25 cellular contexts compared by ENCODE assay signal in the genomic region with DNA sequence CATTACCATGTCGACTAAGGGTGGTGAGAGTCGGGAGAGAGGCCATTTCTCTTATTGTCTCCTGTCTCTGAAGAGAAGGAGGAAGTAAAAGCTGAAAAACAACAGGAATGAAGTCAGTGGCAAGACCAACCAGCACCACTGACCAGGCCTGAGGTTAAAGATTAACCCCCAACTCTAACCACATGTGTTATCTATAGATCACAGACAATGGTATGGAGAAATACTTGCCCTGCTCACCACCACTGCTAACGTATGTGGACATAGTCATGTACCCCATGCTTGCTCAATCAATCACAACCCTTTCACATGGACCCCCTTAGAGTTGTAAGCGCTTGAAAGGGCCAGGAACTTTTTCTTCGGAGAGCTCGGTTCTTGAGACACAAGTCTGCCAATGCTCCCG.
"Had no signal": no experiment of that assay in that cellular context is flagged by ENCODE, and none has a peak within 500 bp of the region (broad histone marks: within the 10 kb centered on the region; RNA-seq: fewer than 3 reads in every experiment).

No MANE protein-coding gene starts in this region.

- H3K36me3 ChIP-seq: left ventricle myocardium inferior, vagina, WERI-Rb-1 had no signal

- H3K4me3 ChIP-seq: left ventricle myocardium inferior, testis, vagina had no signal

- H3K4me1 ChIP-seq: left ventricle myocardium inferior, testis, vagina had no signal

- DNase-seq: activated CD4-positive, alpha-beta T cell treated with anti-CD3 and anti-CD28 coated beads, Interleukin-2, amount 10 ng/mL, durations not matched to agents 7 days and 5 days; activated CD4-positive, CD25-positive, alpha-beta regulatory T cell treated with anti-CD3 and anti-CD28 coated beads, Interleukin-2, amount 50 U/mL, for 72 hours; activated CD8-positive, alpha-beta memory T cell treated with anti-CD3 and anti-CD28 coated beads, Interleukin-2, amount 10 ng/mL, durations not matched to agents 7 days and 5 days; activated CD8-positive, alpha-beta T cell treated with anti-CD3 and anti-CD28 coated beads for 36 hours; activated gamma-delta T cell; activated naive CD4-positive, alpha-beta T cell treated with anti-CD3 and anti-CD28 coated beads, Interleukin-2, amount 50 U/mL, for 16 hours; activated T-cell treated with anti-CD3 and anti-CD28 coated beads for 4 hours; anterior cingulate cortex; erythroblast; foreskin fibroblast; kidney; left ventricle myocardium inferior; mammary epithelial cell; retina; stimulated activated CD4-positive, alpha-beta T cell treated with anti-CD3 and anti-CD28 coated beads, Interleukin-2, amount 100 ng/mL, for 48 hours; stimulated activated naive CD4-positive, alpha-beta T cell; T1000; testis; trophoblast cell; WERI-Rb-1 had no signal

- H3K36me3 Mint-ChIP-seq: activated CD8-positive, alpha-beta memory T cell treated with anti-CD3 and anti-CD28 coated beads, Interleukin-2, amount 10 ng/mL, durations not matched to agents 7 days and 5 days; brain; mesothelial cell of epicardium had no signal

- H3K9me3 ChIP-seq: testis, vagina had no signal

- ATAC-seq: activated CD8-positive, alpha-beta memory T cell treated with anti-CD3 and anti-CD28 coated beads, Interleukin-2, amount 10 ng/mL, durations not matched to agents 7 days and 5 days; activated CD8-positive, alpha-beta T cell treated with anti-CD3 and anti-CD28 coated beads for 36 hours; natural killer cell treated with Interleukin-12 subunit alpha and Interleukin-12 subunit beta and Interleukin-15 and Interleukin-18, amount 100 ng/mL, for 72 hours had no signal

- H3K27me3 Mint-ChIP-seq: activated CD4-positive, alpha-beta T cell treated with anti-CD3 and anti-CD28 coated beads, Interleukin-2, amount 10 ng/mL, durations not matched to agents 7 days and 5 days; activated CD8-positive, alpha-beta memory T cell treated with anti-CD3 and anti-CD28 coated beads, Interleukin-2, amount 10 ng/mL, durations not matched to agents 7 days and 5 days; activated CD8-positive, alpha-beta T cell treated with anti-CD3 and anti-CD28 coated beads for 36 hours; natural killer cell treated with Interleukin-12 subunit alpha and Interleukin-12 subunit beta and Interleukin-15 and Interleukin-18, amount 100 ng/mL, for 72 hours; progenitor cell of endocrine pancreas had no signal

- H3K4me1 Mint-ChIP-seq: activated CD4-positive, alpha-beta T cell treated with anti-CD3 and anti-CD28 coated beads, Interleukin-2, amount 10 ng/mL, durations not matched to agents 7 days and 5 days; activated CD8-positive, alpha-beta memory T cell treated with anti-CD3 and anti-CD28 coated beads, Interleukin-2, amount 10 ng/mL, durations not matched to agents 7 days and 5 days; brain; mesothelial cell of epicardium had no signal

- H3K27me3 ChIP-seq: testis, vagina had no signal

- H3K4me3 Mint-ChIP-seq: activated CD4-positive, alpha-beta T cell treated with anti-CD3 and anti-CD28 coated beads, Interleukin-2, amount 10 ng/mL, durations not matched to agents 7 days and 5 days; activated CD8-positive, alpha-beta memory T cell treated with anti-CD3 and anti-CD28 coated beads, Interleukin-2, amount 10 ng/mL, durations not matched to agents 7 days and 5 days; activated CD8-positive, alpha-beta T cell treated with anti-CD3 and anti-CD28 coated beads for 36 hours; brain; mesothelial cell of epicardium; natural killer cell treated with Interleukin-12 subunit alpha and Interleukin-12 subunit beta and Interleukin-15 and Interleukin-18, amount 100 ng/mL, for 72 hours had no signal

- H3K27ac Mint-ChIP-seq: activated CD4-positive, alpha-beta T cell treated with anti-CD3 and anti-CD28 coated beads, Interleukin-2, amount 10 ng/mL, durations not matched to agents 7 days and 5 days; activated CD8-positive, alpha-beta memory T cell treated with anti-CD3 and anti-CD28 coated beads, Interleukin-2, amount 10 ng/mL, durations not matched to agents 7 days and 5 days; activated CD8-positive, alpha-beta T cell treated with anti-CD3 and anti-CD28 coated beads for 36 hours; brain; mesothelial cell of epicardium; natural killer cell treated with Interleukin-12 subunit alpha and Interleukin-12 subunit beta and Interleukin-15 and Interleukin-18, amount 100 ng/mL, for 72 hours; progenitor cell of endocrine pancreas had no signal
